ENCODE assay signal across 8 cellular contexts in genomic region chr5:56814963-56815656, GRCh38. TPM values are rescaled to one million over a fixed set of nuclear protein-coding genes. Genes with fewer than 3 reads are reported as not detected.
DNase-seq lines count a peak whose midpoint lies in the region; ATAC-seq and TF ChIP-seq lines count a peak whose summit lies in the region.

TSS of gene MAP3K1 (plus strand) at chr5:56815549. CDS start at chr5:56815574, 25 bp downstream.

- no peaks in the 10 kb centered on the region for H3K9me3 Mint-ChIP-seq in activated CD4-positive, alpha-beta memory T cell treated with anti-CD3 and anti-CD28 coated beads, Interleukin-2, amount 10 ng/mL, durations not matched to agents 7 days and 5 days

- H3K4me3 Mint-ChIP-seq in activated CD4-positive, alpha-beta memory T cell treated with anti-CD3 and anti-CD28 coated beads, Interleukin-2, amount 10 ng/mL, durations not matched to agents 7 days and 5 days: peak within 1 kb of the TSS; percentile 96

- intact Hi-C loops in lower lobe of right lung (cut with DNase I): no loop called here

- H3K4me1 Mint-ChIP-seq in activated CD4-positive, alpha-beta memory T cell treated with anti-CD3 and anti-CD28 coated beads, Interleukin-2, amount 10 ng/mL, durations not matched to agents 7 days and 5 days: peaks cover 43% of the 10 kb centered on the region

- H3K4me3 ChIP-seq in AG09309 (ENCODE audit: control insufficient read depth, low read depth, low read length) (peak within 1 kb of the TSS; percentile 58), lower lobe of right lung (peak within 1 kb of the TSS; percentile 84)

- ATAC-seq in GM18909 (IDR thresholded peaks at IDR 0.05; ENCODE audit: poor library complexity, unreplicated experiment): peak; percentile 55
- ATAC-seq in HG03139 (IDR thresholded peaks at IDR 0.05; ENCODE audit: unreplicated experiment): peak; percentile 45
- ATAC-seq in lower lobe of right lung: peak; percentile 92 to 94

- TF ChIP-seq CTCF in AG09309 (IDR thresholded peaks at IDR 0.05; ENCODE audit: control insufficient read depth, insufficient read depth, low read depth, low read length, missing control alignments): no peak
- TF ChIP-seq CTCF in lower lobe of right lung (IDR thresholded peaks at IDR 0.05): no peak

- CTCF ChIA-PET in activated CD4-positive, alpha-beta memory T cell treated with anti-CD3 and anti-CD28 coated beads, Interleukin-2, amount 10 ng/mL, durations not matched to agents 7 days and 5 days (lab: Charles Lee): interaction anchor here (1.0 to 1.7 kb wide), 4 partner anchors 23 to 879 kb away, joined by 3 read pairs; no protein-coding TSS in a partner anchor

- DNase-seq in AG09309 (ENCODE audit: low read depth): no peak
- DNase-seq in NCI-H526 treated with DMSO at 0.1 percent for 48 hours (lab: John Stamatoyannopoulos, UW): peak; percentile 57
- DNase-seq in activated CD4-positive, alpha-beta memory T cell treated with anti-CD3 and anti-CD28 coated beads, Interleukin-2, amount 10 ng/mL, durations not matched to agents 7 days and 5 days: peak; percentile 83
- DNase-seq in ecto neural progenitor cell (ENCODE audit: low spot score): peak; percentile 91
- peak; percentile 94 for DNase-seq in lower lobe of right lung
- DNase-seq in stimulated activated CD4-positive, alpha-beta T cell treated with anti-CD3 and anti-CD28 coated beads, TNF-alpha, amount 100 ng/mL, for 1 hour (ENCODE audit: low read depth in 3 of 3, low spot score in 1 of 3): peak; percentile 55 to 74 (median 66)

- H3K27ac ChIP-seq in lower lobe of right lung: peak within 1 kb of the TSS; percentile 95

- H3K36me3 ChIP-seq in lower lobe of right lung: no peaks in the 10 kb centered on the region

- peaks cover 23% of the 10 kb centered on the region for H3K36me3 Mint-ChIP-seq in activated CD4-positive, alpha-beta memory T cell treated with anti-CD3 and anti-CD28 coated beads, Interleukin-2, amount 10 ng/mL, durations not matched to agents 7 days and 5 days (ENCODE audit: low read depth)

- H3K27ac Mint-ChIP-seq in activated CD4-positive, alpha-beta memory T cell treated with anti-CD3 and anti-CD28 coated beads, Interleukin-2, amount 10 ng/mL, durations not matched to agents 7 days and 5 days: peak within 1 kb of the TSS; percentile 94

- no peaks in the 10 kb centered on the region for H3K9me3 ChIP-seq in lower lobe of right lung

- H3K27me3 ChIP-seq in lower lobe of right lung (ENCODE audit: low read depth): no peaks in the 10 kb centered on the region

- POLR2A ChIA-PET in activated CD4-positive, alpha-beta memory T cell treated with anti-CD3 and anti-CD28 coated beads, Interleukin-2, amount 10 ng/mL, durations not matched to agents 7 days and 5 days (lab: Charles Lee): interaction anchor here (0.6 to 2.9 kb wide), 22 partner anchors 10 to 878 kb away, joined by 3 to 24 read pairs (median 4); partner anchors contain the start of gene GPBP1

- peaks cover 40% of the 10 kb centered on the region for H3K4me1 ChIP-seq in lower lobe of right lung

- H3K27me3 Mint-ChIP-seq in activated CD4-positive, alpha-beta memory T cell treated with anti-CD3 and anti-CD28 coated beads, Interleukin-2, amount 10 ng/mL, durations not matched to agents 7 days and 5 days: peaks cover 3% of the 10 kb centered on the region

RNA-seq across cellular contexts. Expression of gene MAP3K1, which starts in this region (rescaled TPM):
- total RNA-seq in activated CD4-positive, alpha-beta memory T cell treated with anti-CD3 and anti-CD28 coated beads, Interleukin-2, amount 10 ng/mL, durations not matched to agents 7 days and 5 days: 10 to 100 TPM; 47.5 to 49.5 TPM
- total RNA-seq in lower lobe of right lung: 28.7 TPM
